In the genomic region with DNA sequence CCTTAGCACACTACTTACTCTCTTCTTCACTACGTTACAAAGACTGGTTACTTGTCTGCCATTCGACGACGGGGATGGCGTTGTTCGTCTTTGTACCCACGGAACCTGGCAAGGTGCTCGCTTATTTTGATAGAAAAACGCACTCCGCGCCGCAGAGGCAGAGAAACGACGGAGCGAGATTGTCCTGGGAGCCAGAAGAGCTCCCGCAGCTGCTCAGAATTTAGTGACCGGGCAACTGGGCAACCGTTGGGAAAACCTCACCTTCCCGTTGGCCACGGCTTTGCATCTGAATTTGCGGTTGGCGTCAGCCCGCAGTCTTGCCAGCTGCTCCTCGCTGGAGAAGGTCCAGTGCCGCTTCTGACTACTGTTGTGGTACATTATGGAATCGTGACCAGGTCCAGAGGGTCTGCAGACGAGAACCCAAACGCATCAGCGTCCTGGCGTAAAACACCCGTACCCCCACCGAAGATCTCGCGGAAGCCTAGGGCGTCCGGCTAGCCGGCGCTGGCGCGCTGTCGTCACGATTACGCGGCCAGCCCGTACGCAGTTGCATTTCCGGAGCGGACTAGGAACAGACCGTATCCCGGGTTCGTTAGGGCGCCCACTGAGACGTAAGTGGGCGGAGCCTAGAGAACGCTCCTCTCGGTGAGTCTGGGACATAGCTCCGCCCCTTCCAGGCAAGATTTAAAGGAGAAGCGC, we compare ENCODE assay signal across 8 cellular contexts. TPM values are rescaled to one million over a fixed set of nuclear protein-coding genes. Genes with fewer than 3 reads are reported as not detected.
A peak's percentile ranks its signal among the peaks of the same experiment; 100 is the strongest.
DNase-seq lines count a peak whose midpoint lies in the region; ATAC-seq, FAIRE-seq and TF ChIP-seq lines count a peak whose summit lies in the region.

A gene (minus strand): TSS at position 514 of the 699 bp plus-strand sequence. CDS start 136 bp downstream, at position 378.

- peak within 1 kb of the TSS; percentile 94 to 99 (median 96) for H3K27ac Mint-ChIP-seq in naive thymus-derived CD8-positive, alpha-beta T cell

- no peaks in the 10 kb centered on the region for H3F3A ChIP-seq in Loucy (ENCODE audit: low read depth)

- no peaks in the 10 kb centered on the region for H3K9me2 ChIP-seq in Loucy (replicated peaks; ENCODE audit: low read depth, low read length)

- TF ChIP-seq CTCF in Loucy (conservative IDR thresholded peaks at IDR 0.05; ENCODE audit: low read length) (no peak), fibroblast of mammary gland (conservative IDR thresholded peaks at IDR 0.05; ENCODE audit: control insufficient read depth, insufficient read depth, low read depth, low read length) (no peak)

- H3K4me3 ChIP-seq in Loucy (ENCODE audit: low read length, poor library complexity, severe bottlenecking) (peak within 1 kb of the TSS; percentile 90), fibroblast of mammary gland (ENCODE audit: control insufficient read depth, low read depth, low read length) (peak within 1 kb of the TSS; percentile 100)

- peaks cover 53% of the 10 kb centered on the region for H3K79me2 ChIP-seq in Loucy (ENCODE audit: insufficient read depth, low read length)

- peaks cover 38% of the 10 kb centered on the region for H3K4me1 ChIP-seq in Loucy (ENCODE audit: insufficient read depth, low read length, poor library complexity, severe bottlenecking)

- no peaks in the 10 kb centered on the region for H3K9me3 Mint-ChIP-seq in naive thymus-derived CD8-positive, alpha-beta T cell

- H3K27me3 Mint-ChIP-seq in naive thymus-derived CD8-positive, alpha-beta T cell = peaks cover 0 to 4% (median 0%) of the 10 kb centered on the region in 5 donors

- peaks cover 18% of the 10 kb centered on the region; the same call in 1 of the 2 replicates for H3K36me3 ChIP-seq in Loucy (ENCODE audit: insufficient read depth, low read length)

- no peaks in the 10 kb centered on the region for H3K27me3 ChIP-seq in Loucy (ENCODE audit: insufficient read depth, low read length, poor library complexity, severe bottlenecking)

- POLR2A ChIA-PET in naive thymus-derived CD8-positive, alpha-beta T cell (lab: Charles Lee) = interaction anchor here (0.6 to 1.5 kb wide), 8 partner anchors 8 to 794 kb away, joined by 3 to 5 read pairs (median 3); a partner anchor contains a TSS

- DNase-seq in EL = peak; percentile 98
- DNase-seq in H54 (ENCODE audit: insufficient read length, low spot score) = peak; percentile 70
- DNase-seq in activated T-helper 9 cell treated with anti-CD3 and anti-CD28 coated beads, Interleukin-2, amount 50 U/mL, for 16 hours (ENCODE audit: low read depth) = peak; percentile 91
- peak; percentile 98 for DNase-seq in fibroblast of mammary gland (ENCODE audit: low read depth)
- peak; percentile 84 to 98 (median 96) for DNase-seq in naive thymus-derived CD8-positive, alpha-beta T cell
- DNase-seq in stimulated activated naive CD4-positive, alpha-beta T cell (lab: John Stamatoyannopoulos, UW) = peak; percentile 88 to 97 (median 95)

- peaks cover 40% of the 10 kb centered on the region for H4K20me1 ChIP-seq in Loucy (ENCODE audit: insufficient read depth, low read length, poor library complexity, severe bottlenecking)

- FAIRE-seq in H54 (lab: Jason Lieb, UNC) = peak; percentile 94

- H3K9ac ChIP-seq in Loucy (ENCODE audit: low read depth, low read length, poor library complexity, severe bottlenecking) = peak within 1 kb of the TSS; percentile 85

- no peaks in the 10 kb centered on the region for H3K9me3 ChIP-seq in Loucy (ENCODE audit: insufficient read depth, low read depth, low read length)

- ATAC-seq in naive thymus-derived CD8-positive, alpha-beta T cell = peak; percentile 91 to 95

- peaks cover 8 to 34% (median 10%) of the 10 kb centered on the region in 3 donors for H3K36me3 Mint-ChIP-seq in naive thymus-derived CD8-positive, alpha-beta T cell

- peak; percentile 95 for TF ChIP-seq POLR2A in H54 (IDR thresholded peaks at IDR 0.05; ENCODE audit: low read depth, low read length)
- peak; percentile 98 for TF ChIP-seq POLR2A in Raji (IDR thresholded peaks at IDR 0.05; ENCODE audit: insufficient read depth, low read depth, low read length)

- H3K4me1 Mint-ChIP-seq in naive thymus-derived CD8-positive, alpha-beta T cell = peaks cover 31 to 54% (median 50%) of the 10 kb centered on the region in 4 donors

- peak within 1 kb of the TSS; percentile 87 for H2AFZ ChIP-seq in Loucy (ENCODE audit: low read length)

- H3K4me2 ChIP-seq in Loucy (ENCODE audit: low read depth, low read length, poor library complexity, severe bottlenecking) = peak within 1 kb of the TSS; percentile 77

- H3K4me3 Mint-ChIP-seq in naive thymus-derived CD8-positive, alpha-beta T cell = peak within 1 kb of the TSS; percentile 84 to 99 (median 96)

RNA-seq across cellular contexts. Expression of the gene that starts here (rescaled TPM):
- total RNA-seq in naive thymus-derived CD8-positive, alpha-beta T cell = 10 to 100 TPM; 86.9 TPM
- 10 to 100 TPM; 50.2 to 58.1 (median 57.3) TPM for polyA plus RNA-seq in naive thymus-derived CD8-positive, alpha-beta T cell

Comparison
In these comparisons a context has a peak if more than half of its experiments do, and no peak if none do; other contexts are left out.
1. Peak in every context shown above with its lines: DNase-seq, ATAC-seq and H3K4me3 ChIP-seq.